In genomic region chr1:198056255-198056654, GRCh38 we compare ENCODE assay signal across 1 cellular context.
TF ChIP-seq lines count a peak whose summit lies in the region.

No MANE protein-coding gene starts in this region.

TF ChIP-seq in H1, 55 proteins besides CTCF, POLR2A, EP300 and RAD21 (continued from another document):
- TF ChIP-seq CHD7 (IDR thresholded peaks at IDR 0.05; ENCODE audit: insufficient replicate concordance, low read length), result no peak
- no peak for TF ChIP-seq KDM1A (IDR thresholded peaks at IDR 0.05; ENCODE audit: borderline replicate concordance, low read length)
- no peak for TF ChIP-seq E2F6 (IDR thresholded peaks at IDR 0.05)
TF ChIP-seq in H1: peak in this region for 0.
